ENCODE assay signal across 18 cellular contexts in genomic region chr12:39368891-39369290, GRCh38.
"Had no signal": no experiment of that assay in that cellular context is flagged by ENCODE, and none has a peak within 500 bp of the region (broad histone marks: within the 10 kb centered on the region; RNA-seq: fewer than 3 reads in every experiment).

No MANE protein-coding gene starts in this region.

- H3K27me3 ChIP-seq: ascending aorta, esophagus squamous epithelium, neutrophil had no signal

- H3K27ac ChIP-seq: ascending aorta, esophagus squamous epithelium, neutrophil, parathyroid adenoma had no signal

- DNase-seq: activated CD4-positive, alpha-beta memory T cell treated with anti-CD3 and anti-CD28 coated beads, Interleukin-2, amount 10 ng/mL, durations not matched to agents 7 days and 5 days; activated CD4-positive, alpha-beta T cell treated with anti-CD3 and anti-CD28 coated beads for 36 hours; activated CD8-positive, alpha-beta memory T cell treated with anti-CD3 and anti-CD28 coated beads, Interleukin-2, amount 10 ng/mL, durations not matched to agents 7 days and 5 days; activated naive CD4-positive, alpha-beta T cell treated with anti-CD3 and anti-CD28 coated beads for 36 hours; activated naive CD8-positive, alpha-beta T cell treated with anti-CD3 and anti-CD28 coated beads, Interleukin-2, amount 50 U/mL, for 24 hours; activated T-cell treated with anti-CD3 and anti-CD28 coated beads, Interleukin-2, amount 50 U/mL, for 1 hour; effector memory CD4-positive, alpha-beta T cell; esophagus squamous epithelium; islet precursor cell; stimulated activated CD4-positive, alpha-beta T cell treated with anti-CD3 and anti-CD28 coated beads, Interleukin-2, amount 100 ng/mL, for 48 hours; T-cell had no signal

- FAIRE-seq: endothelial cell of umbilical vein had no signal

- H3K9ac ChIP-seq: parathyroid adenoma had no signal

- ATAC-seq: activated CD4-positive, alpha-beta T cell treated with anti-CD3 and anti-CD28 coated beads for 36 hours; activated CD8-positive, alpha-beta memory T cell treated with anti-CD3 and anti-CD28 coated beads, Interleukin-2, amount 10 ng/mL, durations not matched to agents 7 days and 5 days; activated naive CD8-positive, alpha-beta T cell treated with anti-CD3 and anti-CD28 coated beads, Interleukin-2, amount 50 U/mL, for 24 hours; natural killer cell treated with Interleukin-12 subunit alpha and Interleukin-12 subunit beta and Interleukin-15 and Interleukin-18, amount 100 ng/mL, for 72 hours; T-cell; WTC11 had no signal

- H3K4me1 ChIP-seq: ascending aorta, parathyroid adenoma had no signal

- H3K36me3 ChIP-seq: ascending aorta, neutrophil had no signal

- H3K4me3 ChIP-seq: ascending aorta, esophagus squamous epithelium, lung had no signal

- H3K79me2 ChIP-seq: parathyroid adenoma had no signal

- H3K9me3 ChIP-seq: ascending aorta, esophagus squamous epithelium, neutrophil had no signal

- H2AFZ ChIP-seq: parathyroid adenoma had no signal
